2 cellular contexts compared by ENCODE assay signal in the genomic region with DNA sequence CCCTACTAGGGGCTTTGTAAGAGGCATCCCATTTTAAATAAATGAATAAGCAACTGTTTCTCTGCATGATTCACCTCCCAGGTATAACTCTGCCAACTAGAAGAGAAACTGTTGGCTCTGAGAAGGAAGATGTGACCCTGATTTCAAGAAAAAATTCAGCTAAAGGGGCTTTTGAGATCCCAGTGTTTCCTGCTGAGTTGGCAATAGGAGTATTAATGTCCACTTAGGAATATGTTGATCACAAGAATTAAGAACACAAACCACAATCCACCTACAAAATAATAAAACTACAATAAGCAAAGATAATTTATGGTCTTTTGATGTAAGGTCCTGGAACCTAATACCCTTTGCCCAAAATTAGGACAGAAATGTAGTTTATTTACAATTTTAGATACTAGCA.
TF ChIP-seq lines count a peak whose summit lies in the region.

No MANE protein-coding gene starts in this region.

TF ChIP-seq in A549, 52 proteins besides CTCF, POLR2A, EP300 and RAD21:
- TF ChIP-seq MAFK (IDR thresholded peaks at IDR 0.05; ENCODE audit: partially characterized antibody), result peak; percentile 67
- TF ChIP-seq, protein P1, sequence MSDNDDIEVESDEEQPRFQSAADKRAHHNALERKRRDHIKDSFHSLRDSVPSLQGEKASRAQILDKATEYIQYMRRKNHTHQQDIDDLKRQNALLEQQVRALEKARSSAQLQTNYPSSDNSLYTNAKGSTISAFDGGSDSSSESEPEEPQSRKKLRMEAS (IDR thresholded peaks at IDR 0.05), result no peak

TF ChIP-seq in GM12878, 131 proteins besides CTCF, POLR2A, EP300 and RAD21:
- TF ChIP-seq, protein P2, sequence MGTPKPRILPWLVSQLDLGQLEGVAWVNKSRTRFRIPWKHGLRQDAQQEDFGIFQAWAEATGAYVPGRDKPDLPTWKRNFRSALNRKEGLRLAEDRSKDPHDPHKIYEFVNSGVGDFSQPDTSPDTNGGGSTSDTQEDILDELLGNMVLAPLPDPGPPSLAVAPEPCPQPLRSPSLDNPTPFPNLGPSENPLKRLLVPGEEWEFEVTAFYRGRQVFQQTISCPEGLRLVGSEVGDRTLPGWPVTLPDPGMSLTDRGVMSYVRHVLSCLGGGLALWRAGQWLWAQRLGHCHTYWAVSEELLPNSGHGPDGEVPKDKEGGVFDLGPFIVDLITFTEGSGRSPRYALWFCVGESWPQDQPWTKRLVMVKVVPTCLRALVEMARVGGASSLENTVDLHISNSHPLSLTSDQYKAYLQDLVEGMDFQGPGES (IDR thresholded peaks at IDR 0.05), result no peak
- TF ChIP-seq ZNF207 (IDR thresholded peaks at IDR 0.05; ENCODE audit: borderline replicate concordance) (no peak), NRF1 (conservative IDR thresholded peaks at IDR 0.05; ENCODE audit: low read depth, low read length) (no peak), NBN (IDR thresholded peaks at IDR 0.05) (no peak), POU2F2 (IDR thresholded peaks at IDR 0.05; ENCODE audit: borderline replicate concordance, low read depth, low read length) (no peak), RBBP5 (conservative IDR thresholded peaks at IDR 0.05) (no peak)
- TF ChIP-seq, protein P3, sequence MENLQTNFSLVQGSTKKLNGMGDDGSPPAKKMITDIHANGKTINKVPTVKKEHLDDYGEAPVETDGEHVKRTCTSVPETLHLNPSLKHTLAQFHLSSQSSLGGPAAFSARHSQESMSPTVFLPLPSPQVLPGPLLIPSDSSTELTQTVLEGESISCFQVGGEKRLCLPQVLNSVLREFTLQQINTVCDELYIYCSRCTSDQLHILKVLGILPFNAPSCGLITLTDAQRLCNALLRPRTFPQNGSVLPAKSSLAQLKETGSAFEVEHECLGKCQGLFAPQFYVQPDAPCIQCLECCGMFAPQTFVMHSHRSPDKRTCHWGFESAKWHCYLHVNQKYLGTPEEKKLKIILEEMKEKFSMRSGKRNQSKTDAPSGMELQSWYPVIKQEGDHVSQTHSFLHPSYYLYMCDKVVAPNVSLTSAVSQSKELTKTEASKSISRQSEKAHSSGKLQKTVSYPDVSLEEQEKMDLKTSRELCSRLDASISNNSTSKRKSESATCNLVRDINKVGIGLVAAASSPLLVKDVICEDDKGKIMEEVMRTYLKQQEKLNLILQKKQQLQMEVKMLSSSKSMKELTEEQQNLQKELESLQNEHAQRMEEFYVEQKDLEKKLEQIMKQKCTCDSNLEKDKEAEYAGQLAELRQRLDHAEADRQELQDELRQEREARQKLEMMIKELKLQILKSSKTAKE (IDR thresholded peaks at IDR 0.05; ENCODE audit: low read depth, poor library complexity, severe bottlenecking), result no peak
TF ChIP-seq in GM12878: peak in this region for 0.
